ENCODE assay signal across 1 cellular context in the genomic region with DNA sequence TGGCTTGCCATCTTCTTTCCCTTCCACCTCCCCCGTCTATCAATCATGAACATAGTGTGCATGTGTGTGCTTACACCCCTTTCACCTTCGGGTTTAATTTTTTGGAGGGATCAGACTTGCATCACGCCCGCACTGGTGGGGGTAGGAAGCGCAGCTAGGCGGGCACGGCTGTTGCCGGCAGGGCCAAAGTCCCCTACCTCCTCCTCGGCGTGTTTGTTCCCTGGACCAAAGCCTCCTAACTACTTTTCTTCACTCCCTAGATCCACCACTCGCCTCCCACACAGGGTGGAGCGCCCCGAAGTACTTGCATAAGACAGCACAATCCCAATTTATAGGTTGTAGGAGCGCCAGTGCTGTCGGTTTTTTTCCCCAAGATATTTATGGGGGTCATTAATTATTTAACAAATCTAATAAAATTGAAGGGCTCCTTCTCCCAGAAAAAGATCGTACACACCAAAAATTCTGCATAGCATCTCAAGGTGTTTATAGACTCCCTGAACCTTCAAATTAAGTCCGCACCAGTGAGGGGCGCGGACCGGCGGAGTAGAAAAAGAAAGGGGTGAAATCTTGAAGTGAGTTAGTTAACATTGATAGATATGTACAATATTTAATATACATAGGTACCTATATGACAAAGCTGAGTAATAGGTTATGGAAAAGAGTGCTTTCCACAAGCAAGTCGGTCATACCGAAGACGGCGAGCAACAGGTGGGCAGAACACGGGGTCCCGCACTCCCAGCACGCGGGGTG.
TF ChIP-seq lines count a peak whose summit lies in the region.

No MANE protein-coding gene starts in this region.

TF ChIP-seq in WTC11, 78 proteins besides CTCF, POLR2A, EP300 and RAD21 (continued from another document):
- TF ChIP-seq, protein P1, sequence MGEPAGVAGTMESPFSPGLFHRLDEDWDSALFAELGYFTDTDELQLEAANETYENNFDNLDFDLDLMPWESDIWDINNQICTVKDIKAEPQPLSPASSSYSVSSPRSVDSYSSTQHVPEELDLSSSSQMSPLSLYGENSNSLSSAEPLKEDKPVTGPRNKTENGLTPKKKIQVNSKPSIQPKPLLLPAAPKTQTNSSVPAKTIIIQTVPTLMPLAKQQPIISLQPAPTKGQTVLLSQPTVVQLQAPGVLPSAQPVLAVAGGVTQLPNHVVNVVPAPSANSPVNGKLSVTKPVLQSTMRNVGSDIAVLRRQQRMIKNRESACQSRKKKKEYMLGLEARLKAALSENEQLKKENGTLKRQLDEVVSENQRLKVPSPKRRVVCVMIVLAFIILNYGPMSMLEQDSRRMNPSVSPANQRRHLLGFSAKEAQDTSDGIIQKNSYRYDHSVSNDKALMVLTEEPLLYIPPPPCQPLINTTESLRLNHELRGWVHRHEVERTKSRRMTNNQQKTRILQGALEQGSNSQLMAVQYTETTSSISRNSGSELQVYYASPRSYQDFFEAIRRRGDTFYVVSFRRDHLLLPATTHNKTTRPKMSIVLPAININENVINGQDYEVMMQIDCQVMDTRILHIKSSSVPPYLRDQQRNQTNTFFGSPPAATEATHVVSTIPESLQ (CRISPR knock-in tag; IDR thresholded peaks at IDR 0.05): no peak
- TF ChIP-seq MLX (CRISPR knock-in tag; IDR thresholded peaks at IDR 0.05) (no peak), RELA (CRISPR knock-in tag; IDR thresholded peaks at IDR 0.05; ENCODE audit: borderline replicate concordance) (no peak), ZNF416 (CRISPR knock-in tag; IDR thresholded peaks at IDR 0.05) (no peak), EMX1 (CRISPR knock-in tag; IDR thresholded peaks at IDR 0.05) (no peak), ZNF671 (CRISPR knock-in tag; IDR thresholded peaks at IDR 0.05) (no peak), OVOL2 (CRISPR knock-in tag; IDR thresholded peaks at IDR 0.05; ENCODE audit: borderline replicate concordance) (no peak)
- TF ChIP-seq, protein P2, sequence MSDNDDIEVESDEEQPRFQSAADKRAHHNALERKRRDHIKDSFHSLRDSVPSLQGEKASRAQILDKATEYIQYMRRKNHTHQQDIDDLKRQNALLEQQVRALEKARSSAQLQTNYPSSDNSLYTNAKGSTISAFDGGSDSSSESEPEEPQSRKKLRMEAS (CRISPR knock-in tag; IDR thresholded peaks at IDR 0.05): no peak; the same call in 1 of the 2 replicates
